In the genomic region with DNA sequence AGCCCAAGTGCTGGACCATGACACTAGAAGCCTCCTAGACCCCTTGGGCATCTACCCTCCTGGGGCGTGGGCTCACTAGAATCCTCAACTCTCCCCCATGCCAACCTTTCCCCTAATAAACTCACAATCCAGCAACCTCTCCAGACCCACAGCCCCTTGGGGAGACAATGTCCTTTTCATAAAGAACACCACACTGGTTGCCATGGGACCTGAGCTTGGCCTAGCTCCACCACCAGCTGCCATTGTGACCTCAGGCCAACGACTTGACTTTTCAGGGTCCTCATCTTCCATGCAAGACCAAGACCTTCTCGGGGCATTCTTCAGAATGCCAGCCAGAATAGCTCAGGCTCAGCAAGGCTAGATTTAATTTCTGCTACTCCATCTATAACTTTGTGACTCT, we compare ENCODE assay signal across 28 cellular contexts.
"Had no signal": no experiment of that assay in that cellular context is flagged by ENCODE, and none has a peak within 500 bp of the region (broad histone marks: within the 10 kb centered on the region; RNA-seq: fewer than 3 reads in every experiment).

No MANE protein-coding gene starts in this region.

- H3K4me3 ChIP-seq: hepatocyte, left ventricle myocardium inferior, lung, mucosa of descending colon, pancreas, prostate gland, skin epidermis, stomach, testis, tibial artery, upper lobe of right lung, uterus had no signal

- H3K27ac ChIP-seq: hepatocyte, left ventricle myocardium inferior, pancreas, prostate gland, skin epidermis, stomach, testis, tibial artery, upper lobe of right lung, uterus had no signal

- H3K79me2 ChIP-seq: hepatocyte had no signal

- H3K27ac Mint-ChIP-seq: memory B cell; natural killer cell treated with Interleukin-12 subunit alpha and Interleukin-12 subunit beta and Interleukin-15 and Interleukin-18, amount 100 ng/mL, for 72 hours; stimulated activated naive B cell treated with anti-CD40 and anti-IgM and Interleukin-4, amounts not matched to agents 10 μg/mL and 1 μg/mL and 100 μg/mL, for 72 hours had no signal

- ATAC-seq: mucosa of descending colon; naive thymus-derived CD4-positive, alpha-beta T cell; natural killer cell treated with Interleukin-12 subunit alpha and Interleukin-12 subunit beta and Interleukin-15 and Interleukin-18, amount 100 ng/mL, for 72 hours; pancreas; sciatic nerve; stimulated activated naive B cell treated with anti-CD40 and anti-IgM and Interleukin-4, amounts not matched to agents 10 μg/mL and 1 μg/mL and 100 μg/mL, for 72 hours; stimulated activated naive CD8-positive, alpha-beta T cell treated with anti-CD3 and anti-CD28 coated beads, Interleukin-15, Interleukin-2, amounts not matched to agents 100 U/mL and 50 U/mL, for 24 hours; upper lobe of right lung had no signal

- H3K4me1 ChIP-seq: left ventricle myocardium inferior, pancreas, prostate gland, stomach, testis, tibial artery, upper lobe of right lung, uterus had no signal

- H3K27me3 ChIP-seq: hepatocyte, pancreas, stomach, testis, tibial artery, upper lobe of right lung, uterus had no signal

- DNase-seq: kidney; left ventricle myocardium inferior; midbrain; mucosa of descending colon; naive thymus-derived CD4-positive, alpha-beta T cell; pancreas; posterior cingulate gyrus; retina; right cardiac atrium; stimulated activated CD4-positive, alpha-beta T cell treated with anti-CD3 and anti-CD28 coated beads, Interleukin-12 subunit alpha, Interleukin-12 subunit beta, amount 100 ng/mL, for 4 hours; stimulated activated CD4-positive, alpha-beta T cell treated with anti-CD3 and anti-CD28 coated beads, Interleukin-15, amount 100 ng/mL, for 24 hours; stimulated activated CD4-positive, alpha-beta T cell treated with anti-CD3 and anti-CD28 coated beads, Interleukin-2, amount 100 ng/mL, for 24 hours; stimulated activated CD4-positive, alpha-beta T cell treated with anti-CD3 and anti-CD28 coated beads, Interleukin-4, amount 100 ng/mL, for 1 hour; stimulated activated naive B cell treated with anti-CD40 and anti-IgM and Interleukin-4, amounts not matched to agents 10 μg/mL and 1 μg/mL and 100 μg/mL, for 72 hours; stimulated activated naive CD8-positive, alpha-beta T cell treated with anti-CD3 and anti-CD28 coated beads, Interleukin-15, Interleukin-2, amounts not matched to agents 100 U/mL and 50 U/mL, for 24 hours; stomach; testis; tibial artery; trophoblast cell; upper lobe of right lung; uterus had no signal

- H3K36me3 ChIP-seq: left ventricle myocardium inferior, pancreas, prostate gland, stomach, tibial artery, upper lobe of right lung, uterus had no signal

- H3K4me2 ChIP-seq: hepatocyte had no signal

- H3K4me3 Mint-ChIP-seq: memory B cell; naive thymus-derived CD4-positive, alpha-beta T cell; natural killer cell treated with Interleukin-12 subunit alpha and Interleukin-12 subunit beta and Interleukin-15 and Interleukin-18, amount 100 ng/mL, for 72 hours; stimulated activated naive B cell treated with anti-CD40 and anti-IgM and Interleukin-4, amounts not matched to agents 10 μg/mL and 1 μg/mL and 100 μg/mL, for 72 hours had no signal

- H2AFZ ChIP-seq: hepatocyte had no signal

- H3K9me3 ChIP-seq: mucosa of descending colon, pancreas, prostate gland, testis had no signal

- H3K4me1 Mint-ChIP-seq: memory B cell; stimulated activated naive B cell treated with anti-CD40 and anti-IgM and Interleukin-4, amounts not matched to agents 10 μg/mL and 1 μg/mL and 100 μg/mL, for 72 hours had no signal
